ENCODE assay signal across 20 cellular contexts in the genomic region with DNA sequence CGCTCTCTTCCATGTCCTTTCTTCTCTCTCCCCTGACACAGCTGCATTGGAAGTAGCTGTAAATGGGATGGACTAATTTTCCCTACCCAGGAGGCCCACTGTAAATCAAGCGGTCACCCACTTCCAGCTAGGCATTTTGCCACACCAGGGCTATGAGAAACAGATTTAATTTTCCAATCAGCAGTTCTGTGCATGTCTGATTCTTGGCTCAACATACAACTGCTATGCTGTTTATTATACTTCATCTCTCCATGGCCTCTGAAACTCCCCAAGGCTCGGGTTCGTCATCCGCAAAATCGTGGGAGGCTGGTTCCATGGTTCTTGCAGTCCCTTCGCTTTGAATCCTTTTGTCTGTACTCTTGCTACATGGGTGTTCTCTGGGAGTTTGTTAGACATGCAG.
A peak's percentile ranks its signal among the peaks of the same experiment; 100 is the strongest.
DNase-seq lines count a peak whose midpoint lies in the region; ATAC-seq and TF ChIP-seq lines count a peak whose summit lies in the region.
"Had no signal": no experiment of that assay in that cellular context is flagged by ENCODE, and none has a peak within 500 bp of the region (broad histone marks: within the 10 kb centered on the region; RNA-seq: fewer than 3 reads in every experiment).

No MANE protein-coding gene starts in this region.

- H3K36me3 ChIP-seq in ascending aorta, result no peaks in the 10 kb centered on the region
- H3K36me3 ChIP-seq: esophagus squamous epithelium, neural progenitor cell, thyroid gland had no signal

- no peak for TF ChIP-seq CTCF in ascending aorta (IDR thresholded peaks at IDR 0.05)
- TF ChIP-seq CTCF in glutamatergic neuron (IDR thresholded peaks at IDR 0.05; ENCODE audit: partially characterized antibody, unreplicated experiment), result no peak

- no peaks in the 10 kb centered on the region for H3K27me3 ChIP-seq in ascending aorta
- H3K27me3 ChIP-seq: esophagus squamous epithelium, neural progenitor cell, thyroid gland had no signal

- H3K27ac Mint-ChIP-seq in glutamatergic neuron (ENCODE audit: unreplicated experiment), result peak overlapping the region; percentile 63
- no peak overlapping the region for H3K27ac Mint-ChIP-seq in activated T-cell treated with anti-CD3 and anti-CD28 coated beads, Interleukin-2, amount 50 U/mL, for 72 hours
- H3K27ac Mint-ChIP-seq: CD4-positive, CD25-positive, alpha-beta regulatory T cell had no signal

- peak; percentile 59 for DNase-seq in Ammon's horn (ENCODE audit: low spot score)
- DNase-seq in ascending aorta (ENCODE audit: low spot score in 2 of 2), result no peak
- no peak for DNase-seq in glutamatergic neuron
- DNase-seq in sciatic nerve (ENCODE audit: low spot score), result no peak
- no peak for DNase-seq in stimulated activated naive CD8-positive, alpha-beta T cell treated with anti-CD3 and anti-CD28 coated beads, Interleukin-15, Interleukin-2, amounts not matched to agents 100 U/mL and 50 U/mL, for 24 hours
- no peak for DNase-seq in activated T-cell treated with anti-CD3 and anti-CD28 coated beads, Interleukin-2, amount 50 U/mL, for 72 hours
- DNase-seq: activated T-cell treated with anti-CD3 and anti-CD28 coated beads, Interleukin-2, amount 50 U/mL, for 4 hours; CD4-positive, CD25-positive, alpha-beta regulatory T cell; DMS 273 treated with DMSO at 0.1 percent for 48 hours; effector CD4-positive, alpha-beta T cell; esophagus squamous epithelium; NCI-H1436; NCI-H526; T1000; thyroid gland had no signal

- ATAC-seq in sciatic nerve, result peak; percentile 10
- ATAC-seq in stimulated activated naive CD8-positive, alpha-beta T cell treated with anti-CD3 and anti-CD28 coated beads, Interleukin-15, Interleukin-2, amounts not matched to agents 100 U/mL and 50 U/mL, for 24 hours, result no peak
- no peak for ATAC-seq in HG02938 (IDR thresholded peaks at IDR 0.05; ENCODE audit: unreplicated experiment)
- no peak for ATAC-seq in activated T-cell treated with anti-CD3 and anti-CD28 coated beads, Interleukin-2, amount 50 U/mL, for 72 hours (replicated peaks in 1 of 2)
- ATAC-seq in GM18517 (IDR thresholded peaks at IDR 0.05; ENCODE audit: unreplicated experiment), result no peak
- ATAC-seq: activated naive CD4-positive, alpha-beta T cell treated with anti-CD3 and anti-CD28 coated beads, Interleukin-2, amount 50 U/mL, for 72 hours; activated T-cell treated with anti-CD3 and anti-CD28 coated beads, Interleukin-2, amount 50 U/mL, for 4 hours; HCT116 had no signal

- no peak overlapping the region for H3K4me3 ChIP-seq in ascending aorta
- H3K4me3 ChIP-seq: esophagus squamous epithelium, neural progenitor cell, thyroid gland had no signal

- no peak overlapping the region for H3K4me3 Mint-ChIP-seq in glutamatergic neuron (ENCODE audit: unreplicated experiment)
- no peak overlapping the region for H3K4me3 Mint-ChIP-seq in activated T-cell treated with anti-CD3 and anti-CD28 coated beads, Interleukin-2, amount 50 U/mL, for 72 hours
- H3K4me3 Mint-ChIP-seq: activated T-cell treated with anti-CD3 and anti-CD28 coated beads, Interleukin-2, amount 50 U/mL, for 4 hours; CD4-positive, CD25-positive, alpha-beta regulatory T cell; neural progenitor cell had no signal

- peaks cover 4% of the 10 kb centered on the region for H3K27me3 Mint-ChIP-seq in glutamatergic neuron (ENCODE audit: unreplicated experiment)
- H3K27me3 Mint-ChIP-seq in activated T-cell treated with anti-CD3 and anti-CD28 coated beads, Interleukin-2, amount 50 U/mL, for 72 hours (ENCODE audit: low read depth), result no peaks in the 10 kb centered on the region
- H3K27me3 Mint-ChIP-seq: CD4-positive, CD25-positive, alpha-beta regulatory T cell had no signal

- peaks cover 11% of the 10 kb centered on the region for H3K9me3 Mint-ChIP-seq in glutamatergic neuron (ENCODE audit: unreplicated experiment)
- H3K9me3 Mint-ChIP-seq in activated T-cell treated with anti-CD3 and anti-CD28 coated beads, Interleukin-2, amount 50 U/mL, for 72 hours, result no peaks in the 10 kb centered on the region
- H3K9me3 Mint-ChIP-seq: activated T-cell treated with anti-CD3 and anti-CD28 coated beads, Interleukin-2, amount 50 U/mL, for 4 hours had no signal

- H3K4me1 Mint-ChIP-seq in glutamatergic neuron (ENCODE audit: low read depth, unreplicated experiment), result peaks cover 4% of the 10 kb centered on the region
- H3K4me1 Mint-ChIP-seq in activated T-cell treated with anti-CD3 and anti-CD28 coated beads, Interleukin-2, amount 50 U/mL, for 72 hours (ENCODE audit: low read depth), result no peaks in the 10 kb centered on the region
- H3K4me1 Mint-ChIP-seq: CD4-positive, CD25-positive, alpha-beta regulatory T cell had no signal

- intact Hi-C loops in ascending aorta (cut with DNase I) (loop anchor here (5.0 kb wide), 1 partner anchor 227 kb away; no protein-coding TSS in a partner anchor), sciatic nerve (cut with DNase I) (no loop called here)

- no peaks in the 10 kb centered on the region for H3K9me3 ChIP-seq in ascending aorta
- H3K9me3 ChIP-seq: esophagus squamous epithelium, thyroid gland had no signal

- peak overlapping the region; percentile 86 to 92 for H3K27ac ChIP-seq in ascending aorta
- H3K27ac ChIP-seq: neural progenitor cell had no signal

- H3K36me3 Mint-ChIP-seq in glutamatergic neuron (ENCODE audit: unreplicated experiment), result peaks cover 11% of the 10 kb centered on the region
- no peaks in the 10 kb centered on the region for H3K36me3 Mint-ChIP-seq in activated T-cell treated with anti-CD3 and anti-CD28 coated beads, Interleukin-2, amount 50 U/mL, for 72 hours (ENCODE audit: insufficient read depth in 2 of 2)

- peaks cover 4 to 37% of the 10 kb centered on the region in 2 donors for H3K4me1 ChIP-seq in ascending aorta
